In the genomic region with DNA sequence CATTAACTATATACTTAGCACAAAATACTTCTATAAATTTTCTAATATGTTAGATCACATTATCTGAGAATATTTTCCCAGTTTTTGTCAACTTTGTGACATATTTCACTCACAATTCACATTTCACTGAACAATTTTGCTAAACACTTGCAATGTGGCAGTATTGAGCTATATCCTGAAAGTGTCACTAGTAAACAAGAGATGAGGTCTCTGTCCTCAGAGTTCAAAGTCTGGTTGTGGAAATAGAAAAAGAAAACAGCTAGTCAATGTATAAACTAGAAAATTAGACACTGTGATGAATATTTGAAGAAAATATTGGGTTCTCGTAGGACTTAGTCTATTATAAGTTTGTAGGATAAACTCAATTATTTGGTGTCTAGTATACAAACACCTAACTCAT, we compare ENCODE assay signal across 16 cellular contexts.
"Had no signal": no experiment of that assay in that cellular context is flagged by ENCODE, and none has a peak within 500 bp of the region (broad histone marks: within the 10 kb centered on the region; RNA-seq: fewer than 3 reads in every experiment).

No MANE protein-coding gene starts in this region.

- H3K4me1 ChIP-seq: esophagus muscularis mucosa, upper lobe of right lung had no signal

- H3K36me3 ChIP-seq: esophagus muscularis mucosa, thoracic aorta, upper lobe of right lung had no signal

- DNase-seq: activated CD4-positive, alpha-beta memory T cell treated with anti-CD3 and anti-CD28 coated beads, Interleukin-2, amount 10 ng/mL, durations not matched to agents 7 days and 5 days; activated CD4-positive, alpha-beta T cell treated with anti-CD3 and anti-CD28 coated beads for 48 hours; activated naive CD4-positive, alpha-beta T cell; activated naive CD8-positive, alpha-beta T cell treated with anti-CD3 and anti-CD28 coated beads for 36 hours; activated T-cell treated with anti-CD3 and anti-CD28 coated beads, Interleukin-2, amount 50 U/mL, for 1 hour; amniotic stem cell; effector CD8-positive, alpha-beta T cell; nucleus accumbens; stimulated activated naive B cell treated with anti-CD40 and anti-IgM and Interleukin-4, amounts not matched to agents 10 μg/mL and 1 μg/mL and 100 μg/mL, for 72 hours; upper lobe of right lung had no signal

- H3K9me3 ChIP-seq: esophagus muscularis mucosa, thoracic aorta, upper lobe of right lung had no signal

- ATAC-seq: activated T-helper 17 cell treated with anti-CD3 and anti-CD28 coated beads, Interleukin-2, amount 50 U/mL, for 72 hours; natural killer cell treated with Interleukin-12 subunit alpha and Interleukin-12 subunit beta and Interleukin-15 and Interleukin-18, amount 100 ng/mL, for 72 hours; stimulated activated naive B cell treated with anti-CD40 and anti-IgM and Interleukin-4, amounts not matched to agents 10 μg/mL and 1 μg/mL and 100 μg/mL, for 72 hours; upper lobe of right lung; WTC11 had no signal

- H3K4me3 ChIP-seq: esophagus muscularis mucosa, lung, thoracic aorta, upper lobe of right lung had no signal

- H3K27ac ChIP-seq: esophagus muscularis mucosa, thoracic aorta, upper lobe of right lung had no signal

- H3K27me3 ChIP-seq: esophagus muscularis mucosa, upper lobe of right lung had no signal
